1 cellular context compared by ENCODE assay signal in genomic region chr4:26525136-26525535, GRCh38.
TF ChIP-seq lines count a peak whose summit lies in the region.

No MANE protein-coding gene starts in this region.

TF ChIP-seq in SK-N-SH, 30 proteins besides CTCF, POLR2A, EP300 and RAD21 (continued from another document):
- no peak for TF ChIP-seq GABPA (IDR thresholded peaks at IDR 0.05; ENCODE audit: low read depth)
- TF ChIP-seq YY1 (IDR thresholded peaks at IDR 0.05; ENCODE audit: low read depth) = no peak; the same call in 1 of the 2 replicates
- no peak for TF ChIP-seq NFIC (IDR thresholded peaks at IDR 0.05; ENCODE audit: borderline replicate concordance)
- TF ChIP-seq MAX (IDR thresholded peaks at IDR 0.05; ENCODE audit: low read depth) = peak; percentile 65; the same call in 1 of the 2 replicates
